ENCODE assay signal across 8 cellular contexts in the genomic region with DNA sequence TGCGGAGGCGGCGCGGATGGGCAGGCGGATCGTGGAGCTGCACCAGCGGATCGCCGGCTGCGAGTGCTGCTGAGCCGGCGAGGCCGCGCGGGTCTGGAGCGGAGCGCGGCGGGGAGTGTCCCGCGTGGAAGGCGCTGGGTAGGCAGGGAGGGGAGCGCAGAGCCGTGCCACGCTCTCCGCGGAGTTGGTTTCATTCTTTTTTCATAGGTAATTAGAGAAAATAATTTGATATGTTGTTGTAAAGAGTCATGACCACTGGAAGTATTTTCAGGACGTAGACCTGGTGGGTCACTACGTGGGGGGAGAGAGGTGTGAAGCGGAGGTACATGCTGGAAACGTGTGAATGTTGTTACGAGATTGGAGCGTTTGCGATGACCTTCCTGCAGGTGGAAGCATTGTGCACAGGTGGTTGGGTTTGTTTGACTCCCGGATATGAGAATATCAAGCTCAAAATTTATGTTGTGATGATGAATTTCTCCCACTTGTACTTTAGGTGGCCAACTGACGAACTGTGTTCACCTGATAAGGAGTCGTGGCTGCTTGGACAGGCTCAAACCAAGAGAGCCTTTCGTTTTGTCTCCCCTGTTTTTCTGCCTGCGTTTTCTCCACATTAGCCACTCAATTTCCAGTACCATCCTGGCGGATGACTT. TPM values are rescaled to one million over a fixed set of nuclear protein-coding genes. Genes with fewer than 3 reads are reported as not detected.
A peak's percentile ranks its signal among the peaks of the same experiment; 100 is the strongest.
DNase-seq lines count a peak whose midpoint lies in the region; ATAC-seq and TF ChIP-seq lines count a peak whose summit lies in the region.

No MANE protein-coding gene starts in this region.

- H3K36me3 ChIP-seq in HUES6 (ENCODE audit: control insufficient read depth, insufficient read depth, low read length) = peaks cover 22% of the 10 kb centered on the region
- no peaks in the 10 kb centered on the region; the same call in 1 of the 2 replicates for H3K36me3 ChIP-seq in SK-N-MC (ENCODE audit: insufficient read depth, low read length)
- H3K36me3 ChIP-seq in ascending aorta = peaks cover 3 to 4% of the 10 kb centered on the region in 2 donors

- H3K27me3 ChIP-seq in HUES6 (ENCODE audit: control insufficient read depth, insufficient read depth, low read length) = no peaks in the 10 kb centered on the region
- H3K27me3 ChIP-seq in ascending aorta = no peaks in the 10 kb centered on the region

- H3K36me3 Mint-ChIP-seq in immature natural killer cell = peaks cover 5 to 22% (median 10%) of the 10 kb centered on the region in 3 donors

- intact Hi-C loops in ascending aorta (cut with DNase I) = loop anchor here (1.0 to 10.0 kb wide), 4 partner anchors 16 to 100 kb away; a partner anchor contains a TSS

- H3K4me3 ChIP-seq in HUES6 (ENCODE audit: low read depth, low read length) (peak overlapping the region; percentile 68), SK-N-MC (peak overlapping the region; percentile 81), ascending aorta (peak overlapping the region; percentile 93)

- peak overlapping the region; percentile 20; the same call in 1 of the 2 replicates for H3K27ac ChIP-seq in HUES6 (ENCODE audit: low read depth, low read length)
- no peak overlapping the region for H3K27ac ChIP-seq in SK-N-MC
- H3K27ac ChIP-seq in ascending aorta = peak overlapping the region; percentile 68 to 87

- peaks cover 15% of the 10 kb centered on the region for H3K4me1 ChIP-seq in HUES6 (ENCODE audit: control insufficient read depth, insufficient read depth, low read length)
- H3K4me1 ChIP-seq in ascending aorta = peaks cover 14 to 26% of the 10 kb centered on the region in 2 donors

- peak overlapping the region; percentile 89 to 100 (median 97) for H3K4me3 Mint-ChIP-seq in immature natural killer cell

- H3K9me3 ChIP-seq in HUES6 (ENCODE audit: control insufficient read depth, insufficient read depth, low read depth, low read length) = no peaks in the 10 kb centered on the region; the same call in 1 of the 2 replicates
- H3K9me3 ChIP-seq in SK-N-MC (ENCODE audit: low read depth, low read length) = no peaks in the 10 kb centered on the region
- no peaks in the 10 kb centered on the region for H3K9me3 ChIP-seq in ascending aorta

- peak overlapping the region; percentile 93 to 99 (median 95) for H3K27ac Mint-ChIP-seq in immature natural killer cell

- peak; percentile 37 for ATAC-seq in GM21526 (IDR thresholded peaks at IDR 0.05; ENCODE audit: low FRiP score, unreplicated experiment)

- peaks cover 14 to 20% (median 15%) of the 10 kb centered on the region in 3 donors for H3K27me3 Mint-ChIP-seq in immature natural killer cell (ENCODE audit: low read depth in 3 of 3)

- peak overlapping the region; percentile 80 for H3K9ac ChIP-seq in HUES6 (ENCODE audit: low read length)
- peak overlapping the region; percentile 80 for H3K9ac ChIP-seq in SK-N-MC (ENCODE audit: insufficient read length)

- peak; percentile 51 for DNase-seq in ELF-1 (ENCODE audit: low read depth, low spot score)
- no peak for DNase-seq in SK-N-MC (ENCODE audit: low read depth, low spot score)
- DNase-seq in ascending aorta (ENCODE audit: low spot score in 2 of 2) = no peak
- peak; percentile 62 to 69 (median 67) for DNase-seq in immature natural killer cell
- peak; percentile 72 for DNase-seq in stimulated activated CD4-positive, alpha-beta T cell treated with anti-CD3 and anti-CD28 coated beads, Interleukin-15, amount 100 ng/mL, for 24 hours
- no peak for DNase-seq in DMS153 (lab: John Stamatoyannopoulos, UW)

- TF ChIP-seq CTCF in ascending aorta (IDR thresholded peaks at IDR 0.05) = peak in 1 of 3 experiments; percentile 30

- no peaks in the 10 kb centered on the region for H3K9me3 Mint-ChIP-seq in immature natural killer cell

- H3K4me1 Mint-ChIP-seq in immature natural killer cell = peaks cover 58 to 59% of the 10 kb centered on the region in 2 donors

RNA-seq across cellular contexts. Expression of a gene that starts 19.1 kb away (rescaled TPM):
- total RNA-seq in ascending aorta = not detected
- 1 to 10 TPM in 1 of 3 donors, not detected in 2; 1.5 TPM for polyA plus RNA-seq in immature natural killer cell

RNA-seq across cellular contexts. Expression of a gene that starts 34.1 kb away (rescaled TPM):
- 109 TPM for total RNA-seq in ascending aorta
- polyA plus RNA-seq in immature natural killer cell = 100 to 1,000 TPM; 143 to 174 (median 161) TPM

RNA-seq across cellular contexts. Expression of a gene that starts 35.0 kb away (rescaled TPM):
- total RNA-seq in ascending aorta = 34.1 TPM
- 100 to 1,000 TPM in 2 of 3 donors, 10 to 100 TPM in 1; 81.3 to 159 (median 139) TPM for polyA plus RNA-seq in immature natural killer cell

RNA-seq across cellular contexts. Expression of a gene that starts 41.3 kb away (rescaled TPM):
- 37.5 TPM for total RNA-seq in ascending aorta
- 10 to 100 TPM; 53.5 to 65.8 (median 54.2) TPM for polyA plus RNA-seq in immature natural killer cell

Comparison
In these comparisons a context has a peak if more than half of its experiments do, and no peak if none do; other contexts are left out.
1. DNase-seq: peak in ELF-1 (single experiment), immature natural killer cell (3 of 3) and stimulated activated CD4-positive, alpha-beta T cell treated with anti-CD3 and anti-CD28 coated beads, Interleukin-15, amount 100 ng/mL, for 24 hours (single experiment); none in SK-N-MC (single experiment), ascending aorta (0 of 2) and DMS153 (single experiment).
2. Peak in every context shown above with its lines, with median percentiles within 50 percentile points of each other: H3K4me3 ChIP-seq.